1 cellular context compared by ENCODE assay signal in genomic region chr10:69326692-69327091, GRCh38.
TF ChIP-seq lines count a peak whose summit lies in the region.

No MANE protein-coding gene starts in this region.

TF ChIP-seq in K562, 482 proteins besides CTCF, POLR2A, EP300 and RAD21 (continued from another document):
- no peak for TF ChIP-seq ZHX1 (conservative IDR thresholded peaks at IDR 0.05; ENCODE audit: low read length)
- TF ChIP-seq PHF8 (IDR thresholded peaks at IDR 0.05; ENCODE audit: borderline replicate concordance, low read length) = no peak
- TF ChIP-seq PHB (CRISPR knock-in tag; IDR thresholded peaks at IDR 0.05) = no peak
